Comparison of ENCODE assay signal across 12 cellular contexts in genomic region chr2:24586955-24587354, GRCh38.
DNase-seq lines count a peak whose midpoint lies in the region; ATAC-seq, FAIRE-seq and TF ChIP-seq lines count a peak whose summit lies in the region.
"Had no signal": no experiment of that assay in that cellular context is flagged by ENCODE, and none has a peak within 500 bp of the region (broad histone marks: within the 10 kb centered on the region; RNA-seq: fewer than 3 reads in every experiment).

No MANE protein-coding gene starts in this region.

- no peaks in the 10 kb centered on the region for H3K9me3 Mint-ChIP-seq in activated naive CD8-positive, alpha-beta T cell (ENCODE audit: low read depth)

- H3K4me3 ChIP-seq in GM12865 (ENCODE audit: low read depth, low read length), result peak overlapping the region; percentile 5; the same call in 1 of the 2 replicates
- H3K4me3 ChIP-seq: esophagus muscularis mucosa had no signal

- H3K36me3 Mint-ChIP-seq in activated naive CD8-positive, alpha-beta T cell, result peaks cover 29% of the 10 kb centered on the region

- peak overlapping the region; percentile 80 for H3K27ac Mint-ChIP-seq in activated naive CD8-positive, alpha-beta T cell

- DNase-seq in GM12865 (ENCODE audit: low read depth) (peak; percentile 75), HUDEP-2 (lab: John Stamatoyannopoulos, UW; ENCODE audit: unreplicated experiment in 76 of 76) (no peak), OCI-M1 (lab: John Stamatoyannopoulos, UW) (no peak), NCI-H510A (lab: John Stamatoyannopoulos, UW) (no peak), GM19239 (ENCODE audit: insufficient read length, low spot score) (no peak)
- DNase-seq: aorta, left ventricle myocardium superior, NCI-H69 had no signal

- no peaks in the 10 kb centered on the region for H3K27me3 Mint-ChIP-seq in activated naive CD8-positive, alpha-beta T cell

- peak overlapping the region; percentile 49 for H3K4me3 Mint-ChIP-seq in activated naive CD8-positive, alpha-beta T cell

- ATAC-seq in GM19351 (IDR thresholded peaks at IDR 0.05; ENCODE audit: unreplicated experiment) (peak; percentile 85), HG03039 (IDR thresholded peaks at IDR 0.05; ENCODE audit: unreplicated experiment) (peak; percentile 47)
- ATAC-seq: left ventricle myocardium superior had no signal

- H3K4me1 Mint-ChIP-seq in activated naive CD8-positive, alpha-beta T cell (ENCODE audit: low read depth), result peaks cover 42% of the 10 kb centered on the region

- TF ChIP-seq CTCF in GM12865 (IDR thresholded peaks at IDR 0.05; ENCODE audit: insufficient read depth, low read depth, low read length, missing control alignments), result no peak

- FAIRE-seq in GM19239 (lab: Jason Lieb, UNC), result no peak
